ENCODE assay signal across 30 cellular contexts in the genomic region with DNA sequence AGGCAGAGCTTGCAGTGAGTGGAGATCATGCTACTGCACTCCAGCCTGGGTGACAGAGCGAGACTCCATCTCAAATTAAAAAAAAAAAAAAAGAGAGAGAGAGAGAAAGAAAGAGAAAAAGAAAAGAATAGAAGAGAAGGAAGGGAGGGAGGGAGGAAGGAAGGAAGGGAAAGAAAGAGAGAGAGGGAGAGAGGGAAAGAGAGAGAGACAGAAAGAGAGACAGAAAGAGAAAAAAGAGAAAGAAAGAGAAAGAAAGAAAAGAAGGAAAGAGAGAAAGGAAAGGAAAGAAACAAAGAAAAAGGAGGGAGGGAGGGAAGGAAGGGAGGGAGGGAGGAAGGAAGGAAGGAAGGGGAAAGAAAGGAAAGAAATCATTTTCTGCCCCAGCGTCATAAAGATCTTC. TPM values are rescaled to one million over a fixed set of nuclear protein-coding genes. Genes with fewer than 3 reads are reported as not detected.
"Had no signal": no experiment of that assay in that cellular context is flagged by ENCODE, and none has a peak within 500 bp of the region (broad histone marks: within the 10 kb centered on the region; RNA-seq: fewer than 3 reads in every experiment).

No MANE protein-coding gene starts in this region.

- H3K27ac ChIP-seq: stomach, suprapubic skin, testis, thoracic aorta, thyroid gland, tibial artery, tibial nerve, transverse colon, upper lobe of left lung, upper lobe of right lung, uterus, vagina had no signal

- H3K4me1 Mint-ChIP-seq: stimulated activated effector memory CD8-positive, alpha-beta T cell treated with anti-CD3 and anti-CD28 coated beads, Interleukin-12 subunit alpha, Interleukin-12 subunit beta, amount 100 ng/mL, for 72 hours; stimulated activated memory B cell treated with anti-CD40 and anti-IgM and Interleukin-4, amounts not matched to agents 10 μg/mL and 1 μg/mL and 100 μg/mL, for 72 hours; stimulated activated naive CD8-positive, alpha-beta T cell treated with anti-CD3 and anti-CD28 coated beads, Interleukin-15, amount 100 ng/mL, for 72 hours had no signal

- H3K9me3 ChIP-seq: stomach, suprapubic skin, testis, thoracic aorta, thyroid gland, tibial artery, tibial nerve, transverse colon, upper lobe of left lung, upper lobe of right lung, uterus, vagina had no signal

- H3K27ac Mint-ChIP-seq: stimulated activated effector memory CD8-positive, alpha-beta T cell treated with anti-CD3 and anti-CD28 coated beads, Interleukin-12 subunit alpha, Interleukin-12 subunit beta, amount 100 ng/mL, for 72 hours; stimulated activated memory B cell treated with anti-CD40 and anti-IgM and Interleukin-4, amounts not matched to agents 10 μg/mL and 1 μg/mL and 100 μg/mL, for 72 hours; stimulated activated naive B cell treated with anti-CD40 and anti-IgM and Interleukin-4, amounts not matched to agents 10 μg/mL and 1 μg/mL and 100 μg/mL, for 72 hours; stimulated activated naive CD8-positive, alpha-beta T cell treated with anti-CD3 and anti-CD28 coated beads, Interleukin-15, amount 100 ng/mL, for 72 hours; stimulated activated naive CD8-positive, alpha-beta T cell treated with anti-CD3 and anti-CD28 coated beads, Interleukin-15, Interleukin-2, amounts not matched to agents 100 ng/mL and 50 ng/mL, for 24 hours; type B pancreatic cell had no signal

- H3K9me3 Mint-ChIP-seq: stimulated activated effector memory CD8-positive, alpha-beta T cell treated with anti-CD3 and anti-CD28 coated beads, Interleukin-12 subunit alpha, Interleukin-12 subunit beta, amount 100 ng/mL, for 72 hours; stimulated activated memory B cell treated with anti-CD40 and anti-IgM and Interleukin-4, amounts not matched to agents 10 μg/mL and 1 μg/mL and 100 μg/mL, for 72 hours; stimulated activated naive B cell treated with anti-CD40 and anti-IgM and Interleukin-4, amounts not matched to agents 10 μg/mL and 1 μg/mL and 100 μg/mL, for 72 hours; stimulated activated naive CD8-positive, alpha-beta T cell treated with anti-CD3 and anti-CD28 coated beads, Interleukin-15, amount 100 ng/mL, for 72 hours; stimulated activated naive CD8-positive, alpha-beta T cell treated with anti-CD3 and anti-CD28 coated beads, Interleukin-15, Interleukin-2, amounts not matched to agents 100 ng/mL and 50 ng/mL, for 24 hours; type B pancreatic cell had no signal

- H3K36me3 ChIP-seq: stomach, suprapubic skin, thoracic aorta, thyroid gland, tibial artery, tibial nerve, transverse colon, upper lobe of left lung, upper lobe of right lung, uterus, vagina had no signal

- H3K4me1 ChIP-seq: stomach, suprapubic skin, testis, thyroid gland, tibial artery, tibial nerve, transverse colon, upper lobe of left lung, upper lobe of right lung, uterus, vagina had no signal

- H3K4me3 ChIP-seq: stomach, suprapubic skin, testis, thoracic aorta, thyroid gland, tibial artery, tibial nerve, transverse colon, upper lobe of left lung, upper lobe of right lung, uterus, vagina had no signal

- ATAC-seq: stimulated activated effector memory CD8-positive, alpha-beta T cell treated with anti-CD3 and anti-CD28 coated beads, Interleukin-12 subunit alpha, Interleukin-12 subunit beta, amount 100 ng/mL, for 72 hours; stimulated activated memory B cell treated with anti-CD40 and anti-IgM and Interleukin-4, amounts not matched to agents 10 μg/mL and 1 μg/mL and 100 μg/mL, for 72 hours; stimulated activated naive B cell treated with anti-CD40 and anti-IgM and Interleukin-4, amounts not matched to agents 10 μg/mL and 1 μg/mL and 100 μg/mL, for 72 hours; stimulated activated naive CD8-positive, alpha-beta T cell treated with anti-CD3 and anti-CD28 coated beads, Interleukin-15, amount 100 ng/mL, for 72 hours; stimulated activated naive CD8-positive, alpha-beta T cell treated with anti-CD3 and anti-CD28 coated beads, Interleukin-15, Interleukin-2, amounts not matched to agents 100 U/mL and 50 U/mL, for 24 hours; upper lobe of right lung had no signal

- H3K27me3 ChIP-seq: testis, thyroid gland, upper lobe of left lung, uterus, vagina had no signal

- H3K4me3 Mint-ChIP-seq: stimulated activated effector memory CD8-positive, alpha-beta T cell treated with anti-CD3 and anti-CD28 coated beads, Interleukin-12 subunit alpha, Interleukin-12 subunit beta, amount 100 ng/mL, for 72 hours; stimulated activated memory B cell treated with anti-CD40 and anti-IgM and Interleukin-4, amounts not matched to agents 10 μg/mL and 1 μg/mL and 100 μg/mL, for 72 hours; stimulated activated naive B cell treated with anti-CD40 and anti-IgM and Interleukin-4, amounts not matched to agents 10 μg/mL and 1 μg/mL and 100 μg/mL, for 72 hours; stimulated activated naive CD8-positive, alpha-beta T cell treated with anti-CD3 and anti-CD28 coated beads, Interleukin-15, amount 100 ng/mL, for 72 hours; stimulated activated naive CD8-positive, alpha-beta T cell treated with anti-CD3 and anti-CD28 coated beads, Interleukin-15, Interleukin-2, amounts not matched to agents 100 ng/mL and 50 ng/mL, for 24 hours; type B pancreatic cell had no signal

- DNase-seq: stimulated activated CD4-positive, alpha-beta T cell treated with anti-CD3 and anti-CD28 coated beads, Interleukin-2, amount 100 ng/mL, for 48 hours; stimulated activated CD4-positive, alpha-beta T cell treated with anti-CD3 and anti-CD28 coated beads, Interleukin-4, amount 100 ng/mL, for 1 hour; stimulated activated CD4-positive, alpha-beta T cell treated with anti-CD3 and anti-CD28 coated beads, Interleukin-4, amount 100 ng/mL, for 24 hours; stimulated activated CD4-positive, alpha-beta T cell treated with anti-CD3 and anti-CD28 coated beads, Interleukin-4, amount 100 ng/mL, for 4 hours; stimulated activated CD8-positive, alpha-beta memory T cell treated with anti-CD3 and anti-CD28 coated beads, Interleukin-4, amount 100 ng/mL, for 48 hours; stimulated activated naive B cell treated with anti-CD40 and anti-IgM and Interleukin-4, amounts not matched to agents 10 μg/mL and 1 μg/mL and 100 μg/mL, for 72 hours; stimulated activated naive CD4-positive, alpha-beta T cell; stimulated activated naive CD4-positive, alpha-beta T cell treated with Interleukin-2 at 50 U/mL for 16 hours; stimulated activated naive CD8-positive, alpha-beta T cell treated with anti-CD3 and anti-CD28 coated beads, Interleukin-15, amount 100 ng/mL, for 72 hours; stimulated activated naive CD8-positive, alpha-beta T cell treated with anti-CD3 and anti-CD28 coated beads, Interleukin-15, Interleukin-2, amounts not matched to agents 100 U/mL and 50 U/mL, for 24 hours; stomach; substantia nigra; testis; thyroid gland; tibial artery; transverse colon; trophoblast cell; upper lobe of left lung; upper lobe of right lung; uterus had no signal

- FAIRE-seq: urothelium cell line had no signal

RNA-seq across cellular contexts. Expression of gene UNC13A, which starts 7.0 kb away (rescaled TPM):
- total RNA-seq: subcutaneous adipose tissue had no signal
